Comparison of ENCODE assay signal across 8 cellular contexts in the genomic region with DNA sequence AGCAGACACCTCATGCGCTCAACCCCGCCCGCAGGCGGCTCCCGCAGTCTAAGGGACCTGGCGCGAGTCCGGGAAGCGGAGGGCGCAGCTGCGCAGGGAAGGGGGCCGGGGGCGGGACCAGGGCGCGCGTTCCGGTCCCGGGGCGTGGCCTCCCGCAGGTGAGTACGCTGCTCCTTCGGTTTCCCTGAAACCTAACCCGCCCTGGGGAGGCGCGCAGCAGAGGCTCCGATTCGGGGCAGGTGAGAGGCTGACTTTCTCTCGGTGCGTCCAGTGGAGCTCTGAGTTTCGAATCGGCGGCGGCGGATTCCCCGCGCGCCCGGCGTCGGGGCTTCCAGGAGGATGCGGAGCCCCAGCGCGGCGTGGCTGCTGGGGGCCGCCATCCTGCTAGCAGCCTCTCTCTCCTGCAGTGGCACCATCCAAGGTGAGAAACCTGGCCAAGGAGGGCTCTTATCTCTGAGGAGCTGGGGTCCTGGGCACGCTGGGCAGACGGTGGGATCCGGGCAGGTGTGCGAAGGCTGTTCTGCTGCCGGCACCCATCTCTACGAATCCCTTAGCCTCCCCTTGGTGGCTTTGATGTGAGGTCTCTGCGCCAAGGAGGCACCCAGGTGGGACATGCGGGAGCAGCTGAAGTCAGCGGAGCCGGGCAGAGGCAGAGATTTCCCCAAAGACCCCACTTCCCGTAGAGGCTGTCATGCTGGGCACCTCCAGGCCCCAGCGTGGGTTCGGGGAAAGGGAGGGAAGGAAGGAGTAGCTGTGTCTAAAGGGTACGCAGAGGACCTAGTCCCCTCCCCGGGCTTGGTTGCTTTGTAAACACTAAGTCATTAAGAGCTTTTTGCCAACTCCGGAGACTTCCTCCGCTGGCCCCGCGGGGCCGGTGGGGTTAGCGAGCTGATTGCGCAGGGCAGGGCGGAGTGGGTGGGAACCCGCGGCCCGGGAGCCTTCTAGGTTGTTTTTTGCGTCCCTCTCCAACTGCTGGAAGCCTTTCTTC. TPM values are rescaled to one million over a fixed set of nuclear protein-coding genes. Genes with fewer than 3 reads are reported as not detected.
DNase-seq lines count a peak whose midpoint lies in the region; ATAC-seq and TF ChIP-seq lines count a peak whose summit lies in the region.

A gene with protein sequence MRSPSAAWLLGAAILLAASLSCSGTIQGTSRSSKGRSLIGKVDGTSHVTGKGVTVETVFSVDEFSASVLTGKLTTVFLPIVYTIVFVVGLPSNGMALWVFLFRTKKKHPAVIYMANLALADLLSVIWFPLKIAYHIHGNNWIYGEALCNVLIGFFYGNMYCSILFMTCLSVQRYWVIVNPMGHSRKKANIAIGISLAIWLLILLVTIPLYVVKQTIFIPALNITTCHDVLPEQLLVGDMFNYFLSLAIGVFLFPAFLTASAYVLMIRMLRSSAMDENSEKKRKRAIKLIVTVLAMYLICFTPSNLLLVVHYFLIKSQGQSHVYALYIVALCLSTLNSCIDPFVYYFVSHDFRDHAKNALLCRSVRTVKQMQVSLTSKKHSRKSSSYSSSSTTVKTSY (plus strand): TSS at position 187 of the 988 bp plus-strand sequence. CDS start 153 bp downstream, at position 340.

- no peaks in the 10 kb centered on the region for H3K9me3 ChIP-seq in CD4-positive, alpha-beta T cell (ENCODE audit: control insufficient read depth, low read length)
- no peaks in the 10 kb centered on the region for H3K9me3 ChIP-seq in left lung

- no peaks in the 10 kb centered on the region for H3K36me3 Mint-ChIP-seq in CD4-positive, alpha-beta T cell (ENCODE audit: low read depth)

- DNase-seq in CD4-positive, alpha-beta T cell: peak; percentile 25 to 71 (median 42)
- DNase-seq in NCI-H1417 treated with DMSO at 0.1 percent for 48 hours (lab: John Stamatoyannopoulos, UW) (peak; percentile 4), dermis blood vessel endothelial cell (peak; percentile 73), left lung (peak; percentile 85 to 94), A172 (ENCODE audit: low spot score) (no peak)
- DNase-seq in activated CD4-positive, alpha-beta T cell treated with anti-CD3 and anti-CD28 coated beads for 48 hours: peak; percentile 44
- DNase-seq in stimulated activated CD4-positive, alpha-beta T cell treated with anti-CD3 and anti-CD28 coated beads, Interleukin-2, amount 100 ng/mL, for 24 hours: peak; percentile 52 to 65

- H3K27me3 ChIP-seq in CD4-positive, alpha-beta T cell (ENCODE audit: control insufficient read depth, insufficient read depth, low read length): peaks cover 10% of the 10 kb centered on the region
- H3K27me3 ChIP-seq in left lung: peaks cover 8 to 47% of the 10 kb centered on the region in 2 donors

- intact Hi-C loops in CD4-positive, alpha-beta T cell (cut with DNase I, micrococcal nuclease): loop anchor here in 1 of 2 experiments (2.0 kb wide), 1 partner anchor 32 kb away; a partner anchor contains a TSS
- intact Hi-C loops in left lung (cut with DNase I): no loop called here

- CTCF ChIA-PET in CD4-positive, alpha-beta T cell (lab: Charles Lee): interaction anchor here (1.2 kb wide), 1 partner anchor 30 kb away, joined by 4 read pairs; no protein-coding TSS in a partner anchor

- peaks cover 3 to 26% of the 10 kb centered on the region in 2 donors for H3K4me1 ChIP-seq in left lung

- no peak within 1 kb of the TSS for H3K27ac ChIP-seq in CD4-positive, alpha-beta T cell (ENCODE audit: low read depth, low read length)
- H3K27ac ChIP-seq in left lung: peak within 1 kb of the TSS; percentile 16 to 47

- H3K4me1 Mint-ChIP-seq in CD4-positive, alpha-beta T cell (ENCODE audit: low read depth): peaks cover 14% of the 10 kb centered on the region

- TF ChIP-seq CTCF in CD4-positive, alpha-beta T cell (IDR thresholded peaks at IDR 0.05): no peak
- TF ChIP-seq CTCF in left lung (IDR thresholded peaks at IDR 0.05): no peak

- H3K4me3 Mint-ChIP-seq in CD4-positive, alpha-beta T cell: peak within 1 kb of the TSS; percentile 92

- peak within 1 kb of the TSS; percentile 62 to 72 for H3K4me3 ChIP-seq in left lung

- no peaks in the 10 kb centered on the region for H3K9me3 Mint-ChIP-seq in CD4-positive, alpha-beta T cell

- H3K27me3 Mint-ChIP-seq in CD4-positive, alpha-beta T cell: peaks cover 20% of the 10 kb centered on the region

- H3K36me3 ChIP-seq in left lung: no peaks in the 10 kb centered on the region

- ATAC-seq in CD4-positive, alpha-beta T cell (ENCODE audit: poor library complexity): peak; percentile 79
- ATAC-seq in left lung (peak; percentile 95), HG02840 (IDR thresholded peaks at IDR 0.05; ENCODE audit: low FRiP score, unreplicated experiment) (no peak)

- H3K27ac Mint-ChIP-seq in CD4-positive, alpha-beta T cell: peak within 1 kb of the TSS; percentile 36

- POLR2A ChIA-PET in CD4-positive, alpha-beta T cell (lab: Charles Lee): interaction anchor here (0.8 kb wide), 1 partner anchor 211 kb away, joined by 3 read pairs; a partner anchor contains a TSS

RNA-seq across cellular contexts. Expression of the gene that starts here (rescaled TPM):
- 1 to 10 TPM; 1.7 to 2.1 TPM for total RNA-seq in CD4-positive, alpha-beta T cell
- total RNA-seq in dermis blood vessel endothelial cell (24.0 and 30.0 TPM in 2 replicates), left lung (10 to 100 TPM in 1 of 2 donors, 1 to 10 TPM in 1; 6.5 to 12.0 TPM)
- 1.7 and 2.3 TPM in 2 replicates for total RNA-seq in A172 (2014; rRNA removed; shearing (Covaris generic))
